ENCODE assay signal across 1 cellular context in genomic region chr13:74135306-74136088, GRCh38.
TF ChIP-seq lines count a peak whose summit lies in the region.

No MANE protein-coding gene starts in this region.

TF ChIP-seq in HepG2, 621 proteins besides CTCF, POLR2A, EP300 and RAD21 (continued from another document):
- TF ChIP-seq ZBTB34 (CRISPR knock-in tag; IDR thresholded peaks at IDR 0.05) = no peak
